Comparison of ENCODE assay signal across 20 cellular contexts in genomic region chr20:35294293-35294685, GRCh38. TPM values are rescaled to one million over a fixed set of nuclear protein-coding genes. Genes with fewer than 3 reads are reported as not detected.
DNase-seq lines count a peak whose midpoint lies in the region; ATAC-seq and TF ChIP-seq lines count a peak whose summit lies in the region.
"Had no signal": no experiment of that assay in that cellular context is flagged by ENCODE, and none has a peak within 500 bp of the region (broad histone marks: within the 10 kb centered on the region; RNA-seq: fewer than 3 reads in every experiment).

No MANE protein-coding gene starts in this region.

- H3K27me3 ChIP-seq in osteoblast (ENCODE audit: insufficient read depth, low read length) = peaks cover 3% of the 10 kb centered on the region
- H3K27me3 ChIP-seq: BLaER1 had no signal

- no peak for ATAC-seq in stimulated activated naive CD8-positive, alpha-beta T cell treated with anti-CD3 and anti-CD28 coated beads, Interleukin-15, amount 100 ng/mL, for 72 hours
- no peak for ATAC-seq in stimulated activated naive CD8-positive, alpha-beta T cell treated with anti-CD3 and anti-CD28 coated beads, Interleukin-15, Interleukin-2, amounts not matched to agents 100 U/mL and 50 U/mL, for 24 hours
- no peak for ATAC-seq in WTC11
- ATAC-seq: A549 had no signal

- H3K27me3 Mint-ChIP-seq in stimulated activated naive CD8-positive, alpha-beta T cell treated with anti-CD3 and anti-CD28 coated beads, Interleukin-15, amount 100 ng/mL, for 72 hours = peaks cover 18% of the 10 kb centered on the region
- H3K27me3 Mint-ChIP-seq in chondrocyte (ENCODE audit: low read depth) (no peaks in the 10 kb centered on the region), WTC11 (ENCODE audit: low read depth) (peaks cover 4% of the 10 kb centered on the region)

- H3K27ac ChIP-seq in osteoblast (ENCODE audit: low read depth, low read length) = no peak overlapping the region
- H3K27ac ChIP-seq: 22Rv1, A549, BLaER1 had no signal

- peaks cover 5% of the 10 kb centered on the region for H3K4me1 ChIP-seq in osteoblast (ENCODE audit: insufficient read depth, low read length)
- H3K4me1 ChIP-seq: BLaER1 had no signal

- H3K4me2 ChIP-seq in osteoblast (ENCODE audit: insufficient read depth, low read length) = no peak overlapping the region
- H3K4me2 ChIP-seq: A549, BLaER1 had no signal

- no peaks in the 10 kb centered on the region for H3K36me3 ChIP-seq in osteoblast (ENCODE audit: insufficient read depth, low read length)
- H3K36me3 ChIP-seq: BLaER1 had no signal

- H3K4me3 Mint-ChIP-seq in stimulated activated naive CD8-positive, alpha-beta T cell treated with anti-CD3 and anti-CD28 coated beads, Interleukin-15, amount 100 ng/mL, for 72 hours = no peak overlapping the region
- H3K4me3 Mint-ChIP-seq in chondrocyte (ENCODE audit: unreplicated experiment) (no peak overlapping the region), WTC11 (no peak overlapping the region)
- H3K4me3 Mint-ChIP-seq: CD14-positive monocyte; CD4-positive, alpha-beta memory T cell; H9; IgD-negative memory B cell had no signal

- DNase-seq in stimulated activated naive CD8-positive, alpha-beta T cell treated with anti-CD3 and anti-CD28 coated beads, Interleukin-15, amount 100 ng/mL, for 72 hours = no peak
- DNase-seq in stimulated activated naive CD8-positive, alpha-beta T cell treated with anti-CD3 and anti-CD28 coated beads, Interleukin-15, Interleukin-2, amounts not matched to agents 100 U/mL and 50 U/mL, for 24 hours = no peak
- DNase-seq in chondrocyte (ENCODE audit: low spot score) (peak; percentile 56), osteoblast (ENCODE audit: insufficient read length, low spot score, missing footprints) (peak; percentile 73), NOMO-1 treated with DMSO at 0.1 percent for 48 hours (lab: John Stamatoyannopoulos, UW; ENCODE audit: unreplicated experiment) (no peak), WTC11 (ENCODE audit: low spot score) (no peak), NCI-H2081 (lab: John Stamatoyannopoulos, UW) (no peak)
- DNase-seq: CD4-positive, alpha-beta memory T cell; DMS153; DMS79; GDM1; GOT3; H9; KG1 had no signal

- H3K27ac Mint-ChIP-seq in stimulated activated naive CD8-positive, alpha-beta T cell treated with anti-CD3 and anti-CD28 coated beads, Interleukin-15, amount 100 ng/mL, for 72 hours = peak overlapping the region; percentile 62 to 66
- no peak overlapping the region for H3K27ac Mint-ChIP-seq in chondrocyte (ENCODE audit: unreplicated experiment)
- H3K27ac Mint-ChIP-seq in WTC11 = no peak overlapping the region
- H3K27ac Mint-ChIP-seq: CD14-positive monocyte; CD4-positive, alpha-beta memory T cell; H9; IgD-negative memory B cell had no signal

- H3K9me3 ChIP-seq in osteoblast (ENCODE audit: low read depth, low read length) = no peaks in the 10 kb centered on the region
- H3K9me3 ChIP-seq: A549, BLaER1 had no signal

- H3K79me2 ChIP-seq in osteoblast (ENCODE audit: insufficient read depth, low read length) = no peaks in the 10 kb centered on the region

- H3K4me1 Mint-ChIP-seq in stimulated activated naive CD8-positive, alpha-beta T cell treated with anti-CD3 and anti-CD28 coated beads, Interleukin-15, amount 100 ng/mL, for 72 hours = no peaks in the 10 kb centered on the region
- H3K4me1 Mint-ChIP-seq in chondrocyte (ENCODE audit: low read depth) (no peaks in the 10 kb centered on the region), WTC11 (peaks cover 5% of the 10 kb centered on the region; the same call in 1 of the 2 replicates)
- H3K4me1 Mint-ChIP-seq: CD4-positive, alpha-beta memory T cell; IgD-negative memory B cell had no signal

- no peaks in the 10 kb centered on the region for H3K36me3 Mint-ChIP-seq in chondrocyte (ENCODE audit: low read depth)
- no peaks in the 10 kb centered on the region for H3K36me3 Mint-ChIP-seq in WTC11
- H3K36me3 Mint-ChIP-seq: CD14-positive monocyte; CD4-positive, alpha-beta memory T cell; IgD-negative memory B cell had no signal

- H3K4me3 ChIP-seq in osteoblast (ENCODE audit: insufficient read depth, low read length) = no peak overlapping the region
- H3K4me3 ChIP-seq: A549, BLaER1 had no signal

- POLR2A ChIA-PET in WTC11 (lab: Charles Lee) = no interaction called here

- CTCF ChIA-PET in WTC11 (lab: Charles Lee) = interaction anchor here (2.0 kb wide), 1 partner anchor 10 kb away, joined by 11 read pairs; no protein-coding TSS in a partner anchor

- H4K20me1 ChIP-seq in osteoblast (ENCODE audit: insufficient read depth, low read length) = no peaks in the 10 kb centered on the region
- H4K20me1 ChIP-seq: BLaER1 had no signal

- TF ChIP-seq CTCF in chondrocyte (IDR thresholded peaks at IDR 0.05) (no peak), osteoblast (IDR thresholded peaks at IDR 0.05; ENCODE audit: extremely low read depth, low read depth, low read length) (no peak), WTC11 (IDR thresholded peaks at IDR 0.05) (no peak)

- H3K9me3 Mint-ChIP-seq in stimulated activated naive CD8-positive, alpha-beta T cell treated with anti-CD3 and anti-CD28 coated beads, Interleukin-15, amount 100 ng/mL, for 72 hours = no peaks in the 10 kb centered on the region
- H3K9me3 Mint-ChIP-seq in chondrocyte (ENCODE audit: low read depth) (no peaks in the 10 kb centered on the region), WTC11 (no peaks in the 10 kb centered on the region)
- H3K9me3 Mint-ChIP-seq: CD4-positive, alpha-beta memory T cell; H9; IgD-negative memory B cell had no signal

- no peak overlapping the region for H2AFZ ChIP-seq in osteoblast (ENCODE audit: low read length)

TF ChIP-seq in WTC11, 78 proteins besides CTCF, POLR2A, EP300 and RAD21 (continues in another document):
- TF ChIP-seq ETV6 (CRISPR knock-in tag; IDR thresholded peaks at IDR 0.05) (no peak), CBFB (CRISPR knock-in tag; IDR thresholded peaks at IDR 0.05; ENCODE audit: low read depth) (no peak), ZBTB43 (CRISPR knock-in tag; IDR thresholded peaks at IDR 0.05) (no peak)
- TF ChIP-seq, protein P1, sequence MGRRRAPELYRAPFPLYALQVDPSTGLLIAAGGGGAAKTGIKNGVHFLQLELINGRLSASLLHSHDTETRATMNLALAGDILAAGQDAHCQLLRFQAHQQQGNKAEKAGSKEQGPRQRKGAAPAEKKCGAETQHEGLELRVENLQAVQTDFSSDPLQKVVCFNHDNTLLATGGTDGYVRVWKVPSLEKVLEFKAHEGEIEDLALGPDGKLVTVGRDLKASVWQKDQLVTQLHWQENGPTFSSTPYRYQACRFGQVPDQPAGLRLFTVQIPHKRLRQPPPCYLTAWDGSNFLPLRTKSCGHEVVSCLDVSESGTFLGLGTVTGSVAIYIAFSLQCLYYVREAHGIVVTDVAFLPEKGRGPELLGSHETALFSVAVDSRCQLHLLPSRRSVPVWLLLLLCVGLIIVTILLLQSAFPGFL (CRISPR knock-in tag; IDR thresholded peaks at IDR 0.05; ENCODE audit: borderline replicate concordance) = no peak
- TF ChIP-seq, protein P2, sequence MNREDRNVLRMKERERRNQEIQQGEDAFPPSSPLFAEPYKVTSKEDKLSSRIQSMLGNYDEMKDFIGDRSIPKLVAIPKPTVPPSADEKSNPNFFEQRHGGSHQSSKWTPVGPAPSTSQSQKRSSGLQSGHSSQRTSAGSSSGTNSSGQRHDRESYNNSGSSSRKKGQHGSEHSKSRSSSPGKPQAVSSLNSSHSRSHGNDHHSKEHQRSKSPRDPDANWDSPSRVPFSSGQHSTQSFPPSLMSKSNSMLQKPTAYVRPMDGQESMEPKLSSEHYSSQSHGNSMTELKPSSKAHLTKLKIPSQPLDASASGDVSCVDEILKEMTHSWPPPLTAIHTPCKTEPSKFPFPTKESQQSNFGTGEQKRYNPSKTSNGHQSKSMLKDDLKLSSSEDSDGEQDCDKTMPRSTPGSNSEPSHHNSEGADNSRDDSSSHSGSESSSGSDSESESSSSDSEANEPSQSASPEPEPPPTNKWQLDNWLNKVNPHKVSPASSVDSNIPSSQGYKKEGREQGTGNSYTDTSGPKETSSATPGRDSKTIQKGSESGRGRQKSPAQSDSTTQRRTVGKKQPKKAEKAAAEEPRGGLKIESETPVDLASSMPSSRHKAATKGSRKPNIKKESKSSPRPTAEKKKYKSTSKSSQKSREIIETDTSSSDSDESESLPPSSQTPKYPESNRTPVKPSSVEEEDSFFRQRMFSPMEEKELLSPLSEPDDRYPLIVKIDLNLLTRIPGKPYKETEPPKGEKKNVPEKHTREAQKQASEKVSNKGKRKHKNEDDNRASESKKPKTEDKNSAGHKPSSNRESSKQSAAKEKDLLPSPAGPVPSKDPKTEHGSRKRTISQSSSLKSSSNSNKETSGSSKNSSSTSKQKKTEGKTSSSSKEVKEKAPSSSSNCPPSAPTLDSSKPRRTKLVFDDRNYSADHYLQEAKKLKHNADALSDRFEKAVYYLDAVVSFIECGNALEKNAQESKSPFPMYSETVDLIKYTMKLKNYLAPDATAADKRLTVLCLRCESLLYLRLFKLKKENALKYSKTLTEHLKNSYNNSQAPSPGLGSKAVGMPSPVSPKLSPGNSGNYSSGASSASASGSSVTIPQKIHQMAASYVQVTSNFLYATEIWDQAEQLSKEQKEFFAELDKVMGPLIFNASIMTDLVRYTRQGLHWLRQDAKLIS (CRISPR knock-in tag; IDR thresholded peaks at IDR 0.05; ENCODE audit: borderline replicate concordance) = no peak
- TF ChIP-seq, protein P3, sequence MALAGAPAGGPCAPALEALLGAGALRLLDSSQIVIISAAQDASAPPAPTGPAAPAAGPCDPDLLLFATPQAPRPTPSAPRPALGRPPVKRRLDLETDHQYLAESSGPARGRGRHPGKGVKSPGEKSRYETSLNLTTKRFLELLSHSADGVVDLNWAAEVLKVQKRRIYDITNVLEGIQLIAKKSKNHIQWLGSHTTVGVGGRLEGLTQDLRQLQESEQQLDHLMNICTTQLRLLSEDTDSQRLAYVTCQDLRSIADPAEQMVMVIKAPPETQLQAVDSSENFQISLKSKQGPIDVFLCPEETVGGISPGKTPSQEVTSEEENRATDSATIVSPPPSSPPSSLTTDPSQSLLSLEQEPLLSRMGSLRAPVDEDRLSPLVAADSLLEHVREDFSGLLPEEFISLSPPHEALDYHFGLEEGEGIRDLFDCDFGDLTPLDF (CRISPR knock-in tag; IDR thresholded peaks at IDR 0.05) = no peak

RNA-seq across cellular contexts. Expression of gene FAM83C, which starts 2.1 kb away (rescaled TPM):
- total RNA-seq in chondrocyte (not detected in 3 replicates), osteoblast (not detected in 2 replicates), WTC11 (2021) (not detected in 3 replicates)
- total RNA-seq: CD4-positive, alpha-beta memory T cell; Daoy; H9 had no signal

RNA-seq across cellular contexts. Expression of gene EIF6, which starts 9.7 kb away (rescaled TPM):
- 117 to 125 TPM (median 123 TPM) in 3 replicates for total RNA-seq in chondrocyte
- 109 and 121 TPM in 2 replicates for total RNA-seq in osteoblast
- 130 to 157 TPM (median 133 TPM) in 3 replicates for total RNA-seq in WTC11 (2021)

RNA-seq across cellular contexts. Expression of gene MMP24OS, which starts 16.4 kb away (rescaled TPM):
- total RNA-seq in chondrocyte (89.8 to 94.6 TPM (median 91.5 TPM) in 3 replicates), osteoblast (22.1 and 30.9 TPM in 2 replicates), WTC11 (2021) (44.0 to 50.6 TPM (median 44.9 TPM) in 3 replicates)

Comparison
In these comparisons a context has a peak if more than half of its experiments do, and no peak if none do; other contexts are left out.
1. DNase-seq: peak in chondrocyte (single experiment) and osteoblast (single experiment); none in stimulated activated naive CD8-positive, alpha-beta T cell treated with anti-CD3 and anti-CD28 coated beads, Interleukin-15, amount 100 ng/mL, for 72 hours (0 of 2), stimulated activated naive CD8-positive, alpha-beta T cell treated with anti-CD3 and anti-CD28 coated beads, Interleukin-15, Interleukin-2, amounts not matched to agents 100 U/mL and 50 U/mL, for 24 hours (single experiment), NOMO-1 treated with DMSO at 0.1 percent for 48 hours (single experiment), WTC11 (single experiment) and NCI-H2081 (0 of 2).
2. H3K27ac Mint-ChIP-seq: peak in stimulated activated naive CD8-positive, alpha-beta T cell treated with anti-CD3 and anti-CD28 coated beads, Interleukin-15, amount 100 ng/mL, for 72 hours (2 of 2); none in chondrocyte (single experiment) and WTC11 (single experiment).